Comparison of ENCODE assay signal across 1 cellular context in the genomic region with DNA sequence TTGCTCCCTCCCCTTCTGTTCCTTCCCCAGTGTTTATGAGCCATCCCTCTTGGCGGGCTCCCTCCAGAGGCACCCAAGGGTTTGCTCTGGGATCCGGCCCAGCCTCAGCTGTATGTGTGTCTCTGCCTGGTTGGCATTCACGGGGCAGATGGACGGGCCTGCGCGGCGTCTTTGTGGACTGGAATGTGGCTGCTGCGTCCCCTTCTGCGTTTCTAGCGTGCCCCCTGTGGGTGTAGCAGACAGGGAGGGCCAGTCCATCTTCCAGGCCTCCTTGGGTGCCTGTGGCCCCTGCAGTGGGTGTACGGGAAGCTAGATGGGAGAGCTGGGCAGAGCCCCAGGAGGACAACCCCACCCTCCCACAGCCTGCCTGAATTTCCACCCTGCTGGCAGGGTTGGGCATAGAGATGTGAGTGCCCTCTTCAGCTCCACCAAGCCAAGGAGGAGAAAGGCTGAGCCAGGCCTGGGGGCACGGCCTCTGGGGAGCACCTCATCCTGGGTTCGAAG.
TF ChIP-seq lines count a peak whose summit lies in the region.

No MANE protein-coding gene starts in this region.

TF ChIP-seq in GM23338, 12 proteins besides CTCF, POLR2A, EP300 and RAD21 (continued from another document):
- TF ChIP-seq, protein P1, sequence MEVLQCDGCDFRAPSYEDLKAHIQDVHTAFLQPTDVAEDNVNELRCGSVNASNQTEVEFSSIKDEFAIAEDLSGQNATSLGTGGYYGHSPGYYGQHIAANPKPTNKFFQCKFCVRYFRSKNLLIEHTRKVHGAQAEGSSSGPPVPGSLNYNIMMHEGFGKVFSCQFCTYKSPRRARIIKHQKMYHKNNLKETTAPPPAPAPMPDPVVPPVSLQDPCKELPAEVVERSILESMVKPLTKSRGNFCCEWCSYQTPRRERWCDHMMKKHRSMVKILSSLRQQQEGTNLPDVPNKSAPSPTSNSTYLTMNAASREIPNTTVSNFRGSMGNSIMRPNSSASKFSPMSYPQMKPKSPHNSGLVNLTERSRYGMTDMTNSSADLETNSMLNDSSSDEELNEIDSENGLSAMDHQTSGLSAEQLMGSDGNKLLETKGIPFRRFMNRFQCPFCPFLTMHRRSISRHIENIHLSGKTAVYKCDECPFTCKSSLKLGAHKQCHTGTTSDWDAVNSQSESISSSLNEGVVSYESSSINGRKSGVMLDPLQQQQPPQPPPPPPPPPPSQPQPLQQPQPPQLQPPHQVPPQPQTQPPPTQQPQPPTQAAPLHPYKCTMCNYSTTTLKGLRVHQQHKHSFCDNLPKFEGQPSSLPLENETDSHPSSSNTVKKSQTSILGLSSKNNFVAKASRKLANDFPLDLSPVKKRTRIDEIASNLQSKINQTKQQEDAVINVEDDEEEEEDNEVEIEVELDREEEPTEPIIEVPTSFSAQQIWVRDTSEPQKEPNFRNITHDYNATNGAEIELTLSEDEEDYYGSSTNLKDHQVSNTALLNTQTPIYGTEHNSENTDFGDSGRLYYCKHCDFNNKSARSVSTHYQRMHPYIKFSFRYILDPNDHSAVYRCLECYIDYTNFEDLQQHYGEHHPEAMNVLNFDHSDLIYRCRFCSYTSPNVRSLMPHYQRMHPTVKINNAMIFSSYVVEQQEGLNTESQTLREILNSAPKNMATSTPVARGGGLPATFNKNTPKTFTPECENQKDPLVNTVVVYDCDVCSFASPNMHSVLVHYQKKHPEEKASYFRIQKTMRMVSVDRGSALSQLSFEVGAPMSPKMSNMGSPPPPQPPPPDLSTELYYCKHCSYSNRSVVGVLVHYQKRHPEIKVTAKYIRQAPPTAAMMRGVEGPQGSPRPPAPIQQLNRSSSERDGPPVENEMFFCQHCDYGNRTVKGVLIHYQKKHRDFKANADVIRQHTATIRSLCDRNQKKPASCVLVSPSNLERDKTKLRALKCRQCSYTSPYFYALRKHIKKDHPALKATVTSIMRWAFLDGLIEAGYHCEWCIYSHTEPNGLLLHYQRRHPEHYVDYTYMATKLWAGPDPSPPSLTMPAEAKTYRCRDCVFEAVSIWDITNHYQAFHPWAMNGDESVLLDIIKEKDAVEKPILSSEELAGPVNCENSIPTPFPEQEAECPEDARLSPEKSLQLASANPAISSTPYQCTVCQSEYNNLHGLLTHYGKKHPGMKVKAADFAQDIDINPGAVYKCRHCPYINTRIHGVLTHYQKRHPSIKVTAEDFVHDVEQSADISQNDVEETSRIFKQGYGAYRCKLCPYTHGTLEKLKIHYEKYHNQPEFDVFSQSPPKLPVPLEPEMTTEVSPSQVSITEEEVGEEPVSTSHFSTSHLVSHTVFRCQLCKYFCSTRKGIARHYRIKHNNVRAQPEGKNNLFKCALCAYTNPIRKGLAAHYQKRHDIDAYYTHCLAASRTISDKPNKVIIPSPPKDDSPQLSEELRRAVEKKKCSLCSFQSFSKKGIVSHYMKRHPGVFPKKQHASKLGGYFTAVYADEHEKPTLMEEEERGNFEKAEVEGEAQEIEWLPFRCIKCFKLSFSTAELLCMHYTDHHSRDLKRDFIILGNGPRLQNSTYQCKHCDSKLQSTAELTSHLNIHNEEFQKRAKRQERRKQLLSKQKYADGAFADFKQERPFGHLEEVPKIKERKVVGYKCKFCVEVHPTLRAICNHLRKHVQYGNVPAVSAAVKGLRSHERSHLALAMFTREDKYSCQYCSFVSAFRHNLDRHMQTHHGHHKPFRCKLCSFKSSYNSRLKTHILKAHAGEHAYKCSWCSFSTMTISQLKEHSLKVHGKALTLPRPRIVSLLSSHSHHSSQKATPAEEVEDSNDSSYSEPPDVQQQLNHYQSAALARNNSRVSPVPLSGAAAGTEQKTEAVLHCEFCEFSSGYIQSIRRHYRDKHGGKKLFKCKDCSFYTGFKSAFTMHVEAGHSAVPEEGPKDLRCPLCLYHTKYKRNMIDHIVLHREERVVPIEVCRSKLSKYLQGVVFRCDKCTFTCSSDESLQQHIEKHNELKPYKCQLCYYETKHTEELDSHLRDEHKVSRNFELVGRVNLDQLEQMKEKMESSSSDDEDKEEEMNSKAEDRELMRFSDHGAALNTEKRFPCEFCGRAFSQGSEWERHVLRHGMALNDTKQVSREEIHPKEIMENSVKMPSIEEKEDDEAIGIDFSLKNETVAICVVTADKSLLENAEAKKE (CRISPR knock-in tag; IDR thresholded peaks at IDR 0.05): no peak
- no peak for TF ChIP-seq ZNF331 (CRISPR knock-in tag; IDR thresholded peaks at IDR 0.05; ENCODE audit: low read depth)
- no peak for TF ChIP-seq EZH2 (IDR thresholded peaks at IDR 0.05; ENCODE audit: low read depth, unreplicated experiment)
TF ChIP-seq in GM23338: peak in this region for 0.
